ENCODE assay signal across 28 cellular contexts in genomic region chr18:33664528-33664927, GRCh38.
"Had no signal": no experiment of that assay in that cellular context is flagged by ENCODE, and none has a peak within 500 bp of the region (broad histone marks: within the 10 kb centered on the region; RNA-seq: fewer than 3 reads in every experiment).

No MANE protein-coding gene starts in this region.

- H3K4me1 ChIP-seq: neural progenitor cell, parathyroid adenoma, psoas muscle, sigmoid colon, stomach, upper lobe of left lung, vagina had no signal

- H3K27ac ChIP-seq: neural progenitor cell, ovary, parathyroid adenoma, psoas muscle, sigmoid colon, stomach, thoracic aorta, thyroid gland, tibial nerve, upper lobe of left lung, vagina had no signal

- H3K4me2 ChIP-seq: neural progenitor cell had no signal

- H3K27ac Mint-ChIP-seq: natural killer cell; nephron; neural progenitor cell; progenitor cell of endocrine pancreas; stimulated activated effector memory CD8-positive, alpha-beta T cell treated with anti-CD3 and anti-CD28 coated beads, Interleukin-12 subunit alpha, Interleukin-12 subunit beta, amount 100 ng/mL, for 72 hours; stimulated activated naive B cell treated with anti-CD40 and anti-IgM and Interleukin-4, amounts not matched to agents 10 μg/mL and 1 μg/mL and 100 μg/mL, for 72 hours; stimulated activated naive CD8-positive, alpha-beta T cell treated with anti-CD3 and anti-CD28 coated beads, Interleukin-15, Interleukin-2, amounts not matched to agents 100 ng/mL and 50 ng/mL, for 24 hours had no signal

- H3K36me3 Mint-ChIP-seq: natural killer cell; stimulated activated effector memory CD8-positive, alpha-beta T cell treated with anti-CD3 and anti-CD28 coated beads, Interleukin-12 subunit alpha, Interleukin-12 subunit beta, amount 100 ng/mL, for 72 hours; stimulated activated naive B cell treated with anti-CD40 and anti-IgM and Interleukin-4, amounts not matched to agents 10 μg/mL and 1 μg/mL and 100 μg/mL, for 72 hours had no signal

- H3K4me3 ChIP-seq: neural progenitor cell, ovary, psoas muscle, sigmoid colon, stomach, thoracic aorta, thyroid gland, tibial nerve, upper lobe of left lung, vagina had no signal

- H3K9me3 Mint-ChIP-seq: nephron; neural progenitor cell; stimulated activated naive B cell treated with anti-CD40 and anti-IgM and Interleukin-4, amounts not matched to agents 10 μg/mL and 1 μg/mL and 100 μg/mL, for 72 hours had no signal

- H3K27me3 Mint-ChIP-seq: progenitor cell of endocrine pancreas; stimulated activated naive B cell treated with anti-CD40 and anti-IgM and Interleukin-4, amounts not matched to agents 10 μg/mL and 1 μg/mL and 100 μg/mL, for 72 hours; stimulated activated naive CD8-positive, alpha-beta T cell treated with anti-CD3 and anti-CD28 coated beads, Interleukin-15, Interleukin-2, amounts not matched to agents 100 ng/mL and 50 ng/mL, for 24 hours had no signal

- FAIRE-seq: small intestine, urothelium cell line had no signal

- ATAC-seq: natural killer cell; psoas muscle; right cardiac atrium; stimulated activated effector memory CD8-positive, alpha-beta T cell treated with anti-CD3 and anti-CD28 coated beads, Interleukin-12 subunit alpha, Interleukin-12 subunit beta, amount 100 ng/mL, for 72 hours; stimulated activated naive B cell treated with anti-CD40 and anti-IgM and Interleukin-4, amounts not matched to agents 10 μg/mL and 1 μg/mL and 100 μg/mL, for 72 hours had no signal

- H3K4me3 Mint-ChIP-seq: natural killer cell; nephron; neural progenitor cell; stimulated activated effector memory CD8-positive, alpha-beta T cell treated with anti-CD3 and anti-CD28 coated beads, Interleukin-12 subunit alpha, Interleukin-12 subunit beta, amount 100 ng/mL, for 72 hours; stimulated activated naive B cell treated with anti-CD40 and anti-IgM and Interleukin-4, amounts not matched to agents 10 μg/mL and 1 μg/mL and 100 μg/mL, for 72 hours; stimulated activated naive CD8-positive, alpha-beta T cell treated with anti-CD3 and anti-CD28 coated beads, Interleukin-15, Interleukin-2, amounts not matched to agents 100 ng/mL and 50 ng/mL, for 24 hours had no signal

- H2AFZ ChIP-seq: neural progenitor cell, parathyroid adenoma had no signal

- H3K9me3 ChIP-seq: ovary, psoas muscle, sigmoid colon, stomach, thoracic aorta, thyroid gland, tibial nerve, upper lobe of left lung, vagina had no signal

- H3K27me3 ChIP-seq: neural progenitor cell, ovary, sigmoid colon, stomach, thyroid gland, tibial nerve, upper lobe of left lung, vagina had no signal

- DNase-seq: natural killer cell; occipital lobe; ovary; posterior cingulate gyrus; psoas muscle; right cardiac atrium; sigmoid colon; small intestine; stimulated activated CD4-positive, alpha-beta T cell treated with anti-CD3 and anti-CD28 coated beads, Interleukin-15, amount 100 ng/mL, for 24 hours; stimulated activated CD4-positive, alpha-beta T cell treated with anti-CD3 and anti-CD28 coated beads, Interleukin-2, amount 100 ng/mL, for 24 hours; stimulated activated CD4-positive, alpha-beta T cell treated with anti-CD3 and anti-CD28 coated beads, Interleukin-2, amount 100 ng/mL, for 48 hours; stimulated activated CD4-positive, alpha-beta T cell treated with anti-CD3 and anti-CD28 coated beads, Interleukin-4, amount 100 ng/mL, for 24 hours; stimulated activated naive B cell treated with anti-CD40 and anti-IgM and Interleukin-4, amounts not matched to agents 10 μg/mL and 1 μg/mL and 100 μg/mL, for 72 hours; stimulated activated naive CD4-positive, alpha-beta T cell treated with Interleukin-2 at 50 U/mL for 16 hours; stomach; thyroid gland; trophoblast cell; upper lobe of left lung had no signal

- H3K36me3 ChIP-seq: neural progenitor cell, ovary, stomach, thoracic aorta, thyroid gland, tibial nerve, upper lobe of left lung, vagina had no signal

- H3K79me2 ChIP-seq: parathyroid adenoma had no signal

- H3K9ac ChIP-seq: neural progenitor cell, parathyroid adenoma had no signal

- H3K4me1 Mint-ChIP-seq: natural killer cell; stimulated activated effector memory CD8-positive, alpha-beta T cell treated with anti-CD3 and anti-CD28 coated beads, Interleukin-12 subunit alpha, Interleukin-12 subunit beta, amount 100 ng/mL, for 72 hours; stimulated activated naive B cell treated with anti-CD40 and anti-IgM and Interleukin-4, amounts not matched to agents 10 μg/mL and 1 μg/mL and 100 μg/mL, for 72 hours had no signal
